Comparison of ENCODE assay signal across 1 cellular context in genomic region chr6:43052225-43052841, GRCh38.
TF ChIP-seq lines count a peak whose summit lies in the region.

No MANE protein-coding gene starts in this region.

TF ChIP-seq in H1, 55 proteins besides CTCF, POLR2A, EP300 and RAD21:
- TF ChIP-seq RXRA (IDR thresholded peaks at IDR 0.05; ENCODE audit: insufficient read depth, low read depth, low read length) (no peak), ASH2L (IDR thresholded peaks at IDR 0.05; ENCODE audit: low read length) (no peak), HDAC6 (IDR thresholded peaks at IDR 0.05; ENCODE audit: low read depth, low read length) (no peak), SP1 (IDR thresholded peaks at IDR 0.05; ENCODE audit: low read depth, low read length) (no peak), CHD7 (IDR thresholded peaks at IDR 0.05; ENCODE audit: insufficient replicate concordance, low read length) (no peak), SIX5 (IDR thresholded peaks at IDR 0.05; ENCODE audit: low read depth, low read length) (no peak), EZH2 (IDR thresholded peaks at IDR 0.05; ENCODE audit: low read depth, low read length, severe bottlenecking) (no peak), RBBP5 (IDR thresholded peaks at IDR 0.05; ENCODE audit: borderline replicate concordance, low read depth, low read length) (no peak), TCF12 (IDR thresholded peaks at IDR 0.05; ENCODE audit: low read depth, low read length) (no peak), MAFK (IDR thresholded peaks at IDR 0.05; ENCODE audit: low read depth, low read length) (no peak), NANOG (IDR thresholded peaks at IDR 0.05; ENCODE audit: insufficient read depth, low read depth, low read length, poor library complexity, severe bottlenecking) (no peak), SIN3A (conservative IDR thresholded peaks at IDR 0.05 in 1 of 2, IDR thresholded peaks at IDR 0.05 in 1 of 2; ENCODE audit: low read depth in 1 of 2, low read length in 2 of 2) (no peak), ATF2 (IDR thresholded peaks at IDR 0.05; ENCODE audit: low read length) (no peak)
TF ChIP-seq in H1: peak in this region for 0.
